8 cellular contexts compared by ENCODE assay signal in the genomic region with DNA sequence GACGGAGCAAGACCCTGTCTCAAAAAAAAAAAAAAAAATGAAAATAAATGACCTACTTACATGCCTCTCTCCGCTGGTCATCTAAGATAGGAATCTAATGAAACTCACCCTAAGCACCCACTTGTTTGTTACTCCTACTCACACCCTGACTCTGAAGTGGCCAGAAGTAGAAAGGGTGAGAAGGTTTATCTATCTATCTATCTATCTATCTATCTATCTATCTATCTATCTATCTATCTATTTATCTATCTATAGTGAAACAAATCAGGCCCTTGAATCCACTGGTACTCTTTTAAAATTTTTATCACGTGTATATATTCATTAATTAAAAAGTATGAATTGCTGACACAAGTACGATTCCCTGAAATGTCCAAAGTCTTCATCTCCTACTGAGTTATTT.
"Had no signal": no experiment of that assay in that cellular context is flagged by ENCODE, and none has a peak within 500 bp of the region (broad histone marks: within the 10 kb centered on the region; RNA-seq: fewer than 3 reads in every experiment).

No MANE protein-coding gene starts in this region.

- FAIRE-seq: G401.6, GM12878, GM12891, GM12892, GM18507, GM19239 had no signal

- DNase-seq: GDM1, GF-D8 had no signal

- H3K4me3 ChIP-seq: GM12878 had no signal

- ATAC-seq: GM12878 had no signal
